In genomic region chr3:127888564-127889107, GRCh38 we compare ENCODE assay signal across 16 cellular contexts. TPM values are rescaled to one million over a fixed set of nuclear protein-coding genes. Genes with fewer than 3 reads are reported as not detected.
A peak's percentile ranks its signal among the peaks of the same experiment; 100 is the strongest.
DNase-seq lines count a peak whose midpoint lies in the region; ATAC-seq and TF ChIP-seq lines count a peak whose summit lies in the region.
"Had no signal": no experiment of that assay in that cellular context is flagged by ENCODE, and none has a peak within 500 bp of the region (broad histone marks: within the 10 kb centered on the region; RNA-seq: fewer than 3 reads in every experiment).

No MANE protein-coding gene starts in this region.

- TF ChIP-seq CTCF in Calu3 (IDR thresholded peaks at IDR 0.05; ENCODE audit: unreplicated experiment) (no peak), glutamatergic neuron (IDR thresholded peaks at IDR 0.05; ENCODE audit: partially characterized antibody, unreplicated experiment) (no peak)
- TF ChIP-seq CTCF in activated CD8-positive, alpha-beta T cell treated with anti-CD3 and anti-CD28 coated beads for 36 hours (IDR thresholded peaks at IDR 0.05) = no peak

- H3K27me3 Mint-ChIP-seq in Calu3 (ENCODE audit: unreplicated experiment) (no peaks in the 10 kb centered on the region), glutamatergic neuron (ENCODE audit: unreplicated experiment) (peaks cover 13% of the 10 kb centered on the region)
- peaks cover 3% of the 10 kb centered on the region for H3K27me3 Mint-ChIP-seq in activated CD8-positive, alpha-beta T cell treated with anti-CD3 and anti-CD28 coated beads for 36 hours
- H3K27me3 Mint-ChIP-seq: activated naive CD8-positive, alpha-beta T cell treated with anti-CD3 and anti-CD28 coated beads, Interleukin-2, amount 10 ng/mL, durations not matched to agents 7 days and 5 days had no signal

- H3K36me3 Mint-ChIP-seq in Calu3 (ENCODE audit: insufficient read depth, unreplicated experiment) (peaks cover 7% of the 10 kb centered on the region), glutamatergic neuron (ENCODE audit: unreplicated experiment) (peaks cover 20% of the 10 kb centered on the region)
- H3K36me3 Mint-ChIP-seq in activated CD8-positive, alpha-beta T cell treated with anti-CD3 and anti-CD28 coated beads for 36 hours (ENCODE audit: low read depth) = peaks cover 6% of the 10 kb centered on the region
- H3K36me3 Mint-ChIP-seq: activated naive CD8-positive, alpha-beta T cell treated with anti-CD3 and anti-CD28 coated beads, Interleukin-2, amount 10 ng/mL, durations not matched to agents 7 days and 5 days had no signal

- POLR2A ChIA-PET in activated CD8-positive, alpha-beta T cell treated with anti-CD3 and anti-CD28 coated beads for 36 hours (lab: Charles Lee) = no interaction called here

- CTCF ChIA-PET in Calu3 (lab: Charles Lee) = no interaction called here
- CTCF ChIA-PET in activated CD8-positive, alpha-beta T cell treated with anti-CD3 and anti-CD28 coated beads for 36 hours (lab: Charles Lee) = interaction anchor here (0.8 kb wide), 1 partner anchor 241 kb away, joined by 3 read pairs; no protein-coding TSS in a partner anchor

- intact Hi-C loops in Calu3 (cut with micrococcal nuclease; ENCODE audit: unreplicated experiment) = no loop called here
- intact Hi-C loops in activated CD8-positive, alpha-beta T cell treated with anti-CD3 and anti-CD28 coated beads for 36 hours (cut with micrococcal nuclease) = no loop called here

- H3K27ac Mint-ChIP-seq in Calu3 (ENCODE audit: unreplicated experiment) (peak overlapping the region; percentile 17), glutamatergic neuron (ENCODE audit: unreplicated experiment) (no peak overlapping the region)
- H3K27ac Mint-ChIP-seq in activated CD8-positive, alpha-beta T cell treated with anti-CD3 and anti-CD28 coated beads for 36 hours = no peak overlapping the region
- H3K27ac Mint-ChIP-seq: activated naive CD8-positive, alpha-beta T cell treated with anti-CD3 and anti-CD28 coated beads, Interleukin-2, amount 10 ng/mL, durations not matched to agents 7 days and 5 days; H9; T-helper 1 cell treated with Interleukin-12 subunit alpha and Interleukin-12 subunit beta and Interleukin-4 antibody, amounts not matched to agents 30 μg/mL and 1 μg/mL, for 36 hours had no signal

- no peak for ATAC-seq in GM21526 (IDR thresholded peaks at IDR 0.05; ENCODE audit: low FRiP score, unreplicated experiment)
- no peak for ATAC-seq in activated CD8-positive, alpha-beta T cell treated with anti-CD3 and anti-CD28 coated beads for 36 hours
- ATAC-seq in HG03571 (IDR thresholded peaks at IDR 0.05; ENCODE audit: unreplicated experiment) = no peak

- DNase-seq in Calu3 (no peak), astrocyte of the hippocampus (ENCODE audit: low read depth, low spot score) (peak; percentile 46), glutamatergic neuron (peak; percentile 29), skeletal muscle cell (ENCODE audit: low read depth) (peak; percentile 33), OCI-M2 (lab: John Stamatoyannopoulos, UW; ENCODE audit: unreplicated experiment) (no peak)
- no peak for DNase-seq in activated CD8-positive, alpha-beta T cell treated with anti-CD3 and anti-CD28 coated beads for 36 hours
- DNase-seq: activated naive CD8-positive, alpha-beta T cell treated with anti-CD3 and anti-CD28 coated beads, Interleukin-2, amount 10 ng/mL, durations not matched to agents 7 days and 5 days; dermis blood vessel endothelial cell; H9; left lung; NCI-H748 treated with DMSO at 0.1 percent for 48 hours; stimulated activated CD4-positive, alpha-beta T cell treated with anti-CD3 and anti-CD28 coated beads, Interleukin-2, amount 100 ng/mL, for 24 hours had no signal

- peaks cover 17% of the 10 kb centered on the region for H3K4me1 Mint-ChIP-seq in Calu3 (ENCODE audit: low read depth, unreplicated experiment)
- peaks cover 32% of the 10 kb centered on the region for H3K4me1 Mint-ChIP-seq in glutamatergic neuron (ENCODE audit: low read depth, unreplicated experiment)
- H3K4me1 Mint-ChIP-seq in activated CD8-positive, alpha-beta T cell treated with anti-CD3 and anti-CD28 coated beads for 36 hours (ENCODE audit: low read depth) = peaks cover 8% of the 10 kb centered on the region
- H3K4me1 Mint-ChIP-seq: activated naive CD8-positive, alpha-beta T cell treated with anti-CD3 and anti-CD28 coated beads, Interleukin-2, amount 10 ng/mL, durations not matched to agents 7 days and 5 days had no signal

- no peak overlapping the region for H3K4me3 ChIP-seq in skeletal muscle cell (ENCODE audit: low read depth, low read length)
- H3K4me3 ChIP-seq: left lung, tibial nerve had no signal

- H3K9me3 Mint-ChIP-seq in Calu3 (ENCODE audit: low read depth, unreplicated experiment) (peaks cover 24% of the 10 kb centered on the region), glutamatergic neuron (ENCODE audit: unreplicated experiment) (peaks cover 15% of the 10 kb centered on the region)
- peaks cover 19% of the 10 kb centered on the region for H3K9me3 Mint-ChIP-seq in activated CD8-positive, alpha-beta T cell treated with anti-CD3 and anti-CD28 coated beads for 36 hours

- no TSS peak for BruUV-seq in Calu3 (replicated peaks; lab: Mats Ljungman, UMichigan)

- H3K4me3 Mint-ChIP-seq in Calu3 (ENCODE audit: low read depth, unreplicated experiment) = no peak overlapping the region
- H3K4me3 Mint-ChIP-seq in glutamatergic neuron (ENCODE audit: unreplicated experiment) = no peak overlapping the region
- no peak overlapping the region for H3K4me3 Mint-ChIP-seq in activated CD8-positive, alpha-beta T cell treated with anti-CD3 and anti-CD28 coated beads for 36 hours
- H3K4me3 Mint-ChIP-seq: activated naive CD8-positive, alpha-beta T cell treated with anti-CD3 and anti-CD28 coated beads, Interleukin-2, amount 10 ng/mL, durations not matched to agents 7 days and 5 days; H9; T-helper 1 cell treated with Interleukin-12 subunit alpha and Interleukin-12 subunit beta and Interleukin-4 antibody, amounts not matched to agents 30 μg/mL and 1 μg/mL, for 36 hours had no signal

RNA-seq across cellular contexts. Expression of gene KBTBD12, which starts 26.4 kb away (rescaled TPM):
- total RNA-seq in Calu3 (2022) = 0.07 TPM in 1 of 2 replicates, not detected in the other
- total RNA-seq in glutamatergic neuron (ENCODE audit: unreplicated experiment) = not detected
- not detected for total RNA-seq in activated CD8-positive, alpha-beta T cell treated with anti-CD3 and anti-CD28 coated beads for 36 hours
- total RNA-seq: activated naive CD8-positive, alpha-beta T cell treated with anti-CD3 and anti-CD28 coated beads, Interleukin-2, amount 10 ng/mL, durations not matched to agents 7 days and 5 days; dermis blood vessel endothelial cell; H9 had no signal

Comparison
In these comparisons a context has a peak if more than half of its experiments do, and no peak if none do; other contexts are left out.
1. DNase-seq: peak in astrocyte of the hippocampus (single experiment), glutamatergic neuron (single experiment) and skeletal muscle cell (single experiment); none in Calu3 (single experiment), activated CD8-positive, alpha-beta T cell treated with anti-CD3 and anti-CD28 coated beads for 36 hours (single experiment) and OCI-M2 (single experiment).